Comparison of ENCODE assay signal across 24 cellular contexts in genomic region chr1:245133995-245134715, GRCh38. TPM values are rescaled to one million over a fixed set of nuclear protein-coding genes. Genes with fewer than 3 reads are reported as not detected.
"Had no signal": no experiment of that assay in that cellular context is flagged by ENCODE, and none has a peak within 500 bp of the region (broad histone marks: within the 10 kb centered on the region; RNA-seq: fewer than 3 reads in every experiment).

No MANE protein-coding gene starts in this region.

- ATAC-seq: activated naive CD8-positive, alpha-beta T cell treated with anti-CD3 and anti-CD28 coated beads, Interleukin-2, amount 50 U/mL, for 24 hours; gastrocnemius medialis; lower lobe of right lung; natural killer cell; psoas muscle had no signal

- H3K36me3 Mint-ChIP-seq: activated CD4-positive, alpha-beta memory T cell treated with anti-CD3 and anti-CD28 coated beads for 36 hours; activated naive CD4-positive, alpha-beta T cell treated with anti-CD3 and anti-CD28 coated beads, Interleukin-2, amount 50 U/mL, for 24 hours; natural killer cell; neural progenitor cell had no signal

- FAIRE-seq: colon had no signal

- H3K79me2 ChIP-seq: parathyroid adenoma had no signal

- H3K9me3 ChIP-seq: breast epithelium, gastrocnemius medialis, lower lobe of right lung, psoas muscle, transverse colon had no signal

- DNase-seq: activated CD4-positive, alpha-beta memory T cell treated with anti-CD3 and anti-CD28 coated beads for 36 hours; activated CD4-positive, alpha-beta T cell treated with anti-CD3 and anti-CD28 coated beads, Interleukin-2, amount 10 ng/mL, durations not matched to agents 24 days and 14 days; activated CD4-positive, CD25-positive, alpha-beta regulatory T cell treated with anti-CD3 and anti-CD28 coated beads, Interleukin-2, amount 50 U/mL, for 72 hours; activated CD8-positive, alpha-beta memory T cell treated with anti-CD3 and anti-CD28 coated beads, Interleukin-2, amount 50 U/mL, for 4 hours; activated naive CD8-positive, alpha-beta T cell treated with anti-CD3 and anti-CD28 coated beads, Interleukin-2, amount 50 U/mL, for 24 hours; activated T-cell treated with anti-CD3 and anti-CD28 coated beads, Interleukin-2, amount 50 U/mL, for 1 hour; amygdala; effector CD8-positive, alpha-beta T cell; gastrocnemius medialis; lower lobe of right lung; mesendoderm; natural killer cell; occipital lobe; psoas muscle; stimulated activated naive CD4-positive, alpha-beta T cell; transverse colon had no signal

- H3K4me3 ChIP-seq: breast epithelium, gastrocnemius medialis, lower lobe of right lung, neural progenitor cell, psoas muscle, transverse colon had no signal

- H3K27me3 ChIP-seq: breast epithelium, neural progenitor cell had no signal

- H3K27ac Mint-ChIP-seq: activated CD4-positive, alpha-beta memory T cell treated with anti-CD3 and anti-CD28 coated beads for 36 hours; activated CD4-positive, alpha-beta T cell treated with anti-CD3 and anti-CD28 coated beads, Interleukin-2, amount 10 ng/mL, durations not matched to agents 24 days and 14 days; activated naive CD4-positive, alpha-beta T cell treated with anti-CD3 and anti-CD28 coated beads, Interleukin-2, amount 50 U/mL, for 24 hours; activated naive CD8-positive, alpha-beta T cell treated with anti-CD3 and anti-CD28 coated beads, Interleukin-2, amount 50 U/mL, for 24 hours; natural killer cell; neural progenitor cell had no signal

- H3K27ac ChIP-seq: breast epithelium, gastrocnemius medialis, lower lobe of right lung, neural progenitor cell, parathyroid adenoma, psoas muscle, transverse colon, VCaP had no signal

- H3K4me1 ChIP-seq: breast epithelium, gastrocnemius medialis, lower lobe of right lung, parathyroid adenoma, psoas muscle, transverse colon had no signal

- H3K4me1 Mint-ChIP-seq: activated CD4-positive, alpha-beta T cell treated with anti-CD3 and anti-CD28 coated beads, Interleukin-2, amount 10 ng/mL, durations not matched to agents 24 days and 14 days; activated naive CD4-positive, alpha-beta T cell treated with anti-CD3 and anti-CD28 coated beads, Interleukin-2, amount 50 U/mL, for 24 hours; activated naive CD8-positive, alpha-beta T cell treated with anti-CD3 and anti-CD28 coated beads, Interleukin-2, amount 50 U/mL, for 24 hours; central memory CD8-positive, alpha-beta T cell; natural killer cell had no signal

- H3K4me2 ChIP-seq: neural progenitor cell had no signal

- H3K4me3 Mint-ChIP-seq: activated CD4-positive, alpha-beta memory T cell treated with anti-CD3 and anti-CD28 coated beads for 36 hours; activated CD4-positive, alpha-beta T cell treated with anti-CD3 and anti-CD28 coated beads, Interleukin-2, amount 10 ng/mL, durations not matched to agents 24 days and 14 days; activated naive CD4-positive, alpha-beta T cell treated with anti-CD3 and anti-CD28 coated beads, Interleukin-2, amount 50 U/mL, for 24 hours; activated naive CD8-positive, alpha-beta T cell treated with anti-CD3 and anti-CD28 coated beads, Interleukin-2, amount 50 U/mL, for 24 hours; central memory CD8-positive, alpha-beta T cell; natural killer cell; neural progenitor cell had no signal

- H3K9me3 Mint-ChIP-seq: activated CD4-positive, alpha-beta memory T cell treated with anti-CD3 and anti-CD28 coated beads for 36 hours; activated CD4-positive, alpha-beta T cell treated with anti-CD3 and anti-CD28 coated beads, Interleukin-2, amount 10 ng/mL, durations not matched to agents 24 days and 14 days; activated naive CD4-positive, alpha-beta T cell treated with anti-CD3 and anti-CD28 coated beads, Interleukin-2, amount 50 U/mL, for 24 hours; natural killer cell; neural progenitor cell had no signal

- H3K36me3 ChIP-seq: breast epithelium, gastrocnemius medialis, lower lobe of right lung, neural progenitor cell, transverse colon had no signal

- H2AFZ ChIP-seq: neural progenitor cell, parathyroid adenoma had no signal

RNA-seq across cellular contexts. Expression of gene KIF26B, which starts 20.6 kb away (rescaled TPM):
- total RNA-seq: activated CD4-positive, alpha-beta memory T cell treated with anti-CD3 and anti-CD28 coated beads for 36 hours; T-helper 1 cell treated with Interleukin-12 subunit alpha and Interleukin-12 subunit beta and Interleukin-4 antibody, amounts not matched to agents 30 ng/mL and 1 ng/mL, for 36 hours had no signal
